Comparison of ENCODE assay signal across 1 cellular context in genomic region chr3:10368512-10368911, GRCh38.
TF ChIP-seq lines count a peak whose summit lies in the region.

No MANE protein-coding gene starts in this region.

TF ChIP-seq in IMR-90, 13 proteins besides CTCF, POLR2A, EP300 and RAD21:
- TF ChIP-seq USF2 (IDR thresholded peaks at IDR 0.05; ENCODE audit: low read depth, low read length) (no peak), CHD1 (IDR thresholded peaks at IDR 0.05; ENCODE audit: low read depth, low read length) (no peak), RCOR1 (IDR thresholded peaks at IDR 0.05; ENCODE audit: insufficient replicate concordance, low read length) (no peak), ELK1 (IDR thresholded peaks at IDR 0.05; ENCODE audit: borderline replicate concordance, low read depth, low read length) (no peak)
TF ChIP-seq in IMR-90: peak in this region for 0.
